ENCODE assay signal across 14 cellular contexts in genomic region chr3:148158210-148158609, GRCh38.
A peak's percentile ranks its signal among the peaks of the same experiment; 100 is the strongest.
DNase-seq lines count a peak whose midpoint lies in the region; ATAC-seq and TF ChIP-seq lines count a peak whose summit lies in the region.
"Had no signal": no experiment of that assay in that cellular context is flagged by ENCODE, and none has a peak within 500 bp of the region (broad histone marks: within the 10 kb centered on the region; RNA-seq: fewer than 3 reads in every experiment).

No MANE protein-coding gene starts in this region.

- H3K27me3 Mint-ChIP-seq in activated CD4-positive, alpha-beta T cell treated with anti-CD3 and anti-CD28 coated beads, Interleukin-2, amount 10 ng/mL, durations not matched to agents 24 days and 14 days: no peaks in the 10 kb centered on the region
- H3K27me3 Mint-ChIP-seq in activated T-cell treated with anti-CD3 and anti-CD28 coated beads, Interleukin-2, amount 50 U/mL, for 24 hours: no peaks in the 10 kb centered on the region
- H3K27me3 Mint-ChIP-seq: activated B cell treated with CpG ODN at 0.5 μM for 24 hours had no signal

- DNase-seq in AG20443 (ENCODE audit: low spot score) (peak; percentile 31), LoVo (ENCODE audit: low spot score) (peak; percentile 24), choroid plexus epithelial cell (ENCODE audit: low read depth) (peak; percentile 93), medulla oblongata (ENCODE audit: extremely low spot score) (peak; percentile 61)
- DNase-seq in activated CD4-positive, alpha-beta T cell treated with anti-CD3 and anti-CD28 coated beads, Interleukin-2, amount 10 ng/mL, durations not matched to agents 24 days and 14 days: no peak
- DNase-seq in activated T-cell treated with anti-CD3 and anti-CD28 coated beads, Interleukin-2, amount 50 U/mL, for 24 hours: no peak
- DNase-seq: activated B cell treated with CpG ODN at 0.5 μM for 24 hours; activated naive CD4-positive, alpha-beta T cell treated with Interleukin-2 at 50 U/mL for 16 hours; CD8-positive, alpha-beta T cell; left ventricle myocardium superior; NCI-H1694 treated with DMSO at 0.1 percent for 48 hours; retina had no signal

- H3K36me3 Mint-ChIP-seq in activated CD4-positive, alpha-beta T cell treated with anti-CD3 and anti-CD28 coated beads, Interleukin-2, amount 10 ng/mL, durations not matched to agents 24 days and 14 days (ENCODE audit: low read depth): no peaks in the 10 kb centered on the region
- H3K36me3 Mint-ChIP-seq in activated T-cell treated with anti-CD3 and anti-CD28 coated beads, Interleukin-2, amount 50 U/mL, for 24 hours (ENCODE audit: low read depth): no peaks in the 10 kb centered on the region
- H3K36me3 Mint-ChIP-seq: CD8-positive, alpha-beta T cell had no signal

- ATAC-seq in HG02798 (IDR thresholded peaks at IDR 0.05; ENCODE audit: poor library complexity, unreplicated experiment) (no peak), HG03342 (IDR thresholded peaks at IDR 0.05; ENCODE audit: unreplicated experiment) (no peak)
- ATAC-seq: CD8-positive, alpha-beta T cell; left ventricle myocardium superior had no signal

- no peaks in the 10 kb centered on the region for H3K4me1 Mint-ChIP-seq in activated CD4-positive, alpha-beta T cell treated with anti-CD3 and anti-CD28 coated beads, Interleukin-2, amount 10 ng/mL, durations not matched to agents 24 days and 14 days
- H3K4me1 Mint-ChIP-seq in activated T-cell treated with anti-CD3 and anti-CD28 coated beads, Interleukin-2, amount 50 U/mL, for 24 hours (ENCODE audit: low read depth): no peaks in the 10 kb centered on the region
- H3K4me1 Mint-ChIP-seq: activated B cell treated with CpG ODN at 0.5 μM for 24 hours had no signal

- no peaks in the 10 kb centered on the region for H3K9me3 Mint-ChIP-seq in activated CD4-positive, alpha-beta T cell treated with anti-CD3 and anti-CD28 coated beads, Interleukin-2, amount 10 ng/mL, durations not matched to agents 24 days and 14 days
- H3K9me3 Mint-ChIP-seq in activated T-cell treated with anti-CD3 and anti-CD28 coated beads, Interleukin-2, amount 50 U/mL, for 24 hours: peaks cover 10% of the 10 kb centered on the region

- no peak overlapping the region for H3K27ac Mint-ChIP-seq in activated CD4-positive, alpha-beta T cell treated with anti-CD3 and anti-CD28 coated beads, Interleukin-2, amount 10 ng/mL, durations not matched to agents 24 days and 14 days
- no peak overlapping the region for H3K27ac Mint-ChIP-seq in activated T-cell treated with anti-CD3 and anti-CD28 coated beads, Interleukin-2, amount 50 U/mL, for 24 hours
- H3K27ac Mint-ChIP-seq: activated B cell treated with CpG ODN at 0.5 μM for 24 hours; CD8-positive, alpha-beta T cell had no signal

- H3K4me3 ChIP-seq in choroid plexus epithelial cell (ENCODE audit: low read depth, low read length): no peak overlapping the region

- no peak for TF ChIP-seq CTCF in choroid plexus epithelial cell (conservative IDR thresholded peaks at IDR 0.05; ENCODE audit: low read depth, low read length)

- intact Hi-C loops in activated CD4-positive, alpha-beta T cell treated with anti-CD3 and anti-CD28 coated beads, Interleukin-2, amount 10 ng/mL, durations not matched to agents 24 days and 14 days (cut with micrococcal nuclease): no loop called here

- no peak overlapping the region for H3K4me3 Mint-ChIP-seq in activated CD4-positive, alpha-beta T cell treated with anti-CD3 and anti-CD28 coated beads, Interleukin-2, amount 10 ng/mL, durations not matched to agents 24 days and 14 days
- H3K4me3 Mint-ChIP-seq in activated T-cell treated with anti-CD3 and anti-CD28 coated beads, Interleukin-2, amount 50 U/mL, for 24 hours: no peak overlapping the region
- H3K4me3 Mint-ChIP-seq: activated B cell treated with CpG ODN at 0.5 μM for 24 hours; CD8-positive, alpha-beta T cell had no signal

Comparison
In these comparisons a context has a peak if more than half of its experiments do, and no peak if none do; other contexts are left out.
1. DNase-seq: peak in AG20443 (single experiment), LoVo (single experiment), choroid plexus epithelial cell (single experiment) and medulla oblongata (single experiment); none in activated CD4-positive, alpha-beta T cell treated with anti-CD3 and anti-CD28 coated beads, Interleukin-2, amount 10 ng/mL, durations not matched to agents 24 days and 14 days (single experiment) and activated T-cell treated with anti-CD3 and anti-CD28 coated beads, Interleukin-2, amount 50 U/mL, for 24 hours (single experiment).